Comparison of ENCODE assay signal across 1 cellular context in genomic region chr16:85240982-85241924, GRCh38.
TF ChIP-seq lines count a peak whose summit lies in the region.

No MANE protein-coding gene starts in this region.

TF ChIP-seq in H1, 55 proteins besides CTCF, POLR2A, EP300 and RAD21:
- no peak for TF ChIP-seq CREB1 (IDR thresholded peaks at IDR 0.05)
- TF ChIP-seq SUZ12 (IDR thresholded peaks at IDR 0.05; ENCODE audit: low read length) = no peak
- no peak for TF ChIP-seq MAFK (IDR thresholded peaks at IDR 0.05; ENCODE audit: low read depth, low read length)
- no peak for TF ChIP-seq HDAC2 (IDR thresholded peaks at IDR 0.05; ENCODE audit: borderline replicate concordance in 1 of 2, low read depth in 2 of 2, low read length in 2 of 2)
- no peak for TF ChIP-seq TAF7 (optimal IDR thresholded peaks at IDR 0.05; ENCODE audit: borderline replicate concordance, low read depth, low read length)
- no peak for TF ChIP-seq MAX (IDR thresholded peaks at IDR 0.05)
- TF ChIP-seq ATF3 (IDR thresholded peaks at IDR 0.05; ENCODE audit: insufficient read depth, low read depth, low read length) = no peak
- TF ChIP-seq HDAC6 (IDR thresholded peaks at IDR 0.05; ENCODE audit: low read depth, low read length) = no peak
- no peak for TF ChIP-seq TBP (IDR thresholded peaks at IDR 0.05; ENCODE audit: low read depth, low read length)
- no peak for TF ChIP-seq PHF8 (conservative IDR thresholded peaks at IDR 0.05; ENCODE audit: low read depth, low read length)
- TF ChIP-seq FOSL1 (IDR thresholded peaks at IDR 0.05; ENCODE audit: insufficient read depth, low read depth, low read length) = no peak
- TF ChIP-seq POU5F1 (IDR thresholded peaks at IDR 0.05; ENCODE audit: low read depth, low read length) = no peak
- TF ChIP-seq SP4 (IDR thresholded peaks at IDR 0.05; ENCODE audit: low read length) = no peak
- TF ChIP-seq CBX5 (IDR thresholded peaks at IDR 0.05; ENCODE audit: low read depth, low read length) = no peak
- TF ChIP-seq USF2 (IDR thresholded peaks at IDR 0.05; ENCODE audit: low read length) = no peak
- TF ChIP-seq CTBP2 (IDR thresholded peaks at IDR 0.05; ENCODE audit: borderline replicate concordance, insufficient read depth, insufficient read length, low read length) = no peak
- TF ChIP-seq KDM1A (IDR thresholded peaks at IDR 0.05; ENCODE audit: borderline replicate concordance, low read length) = no peak
- no peak for TF ChIP-seq E2F6 (IDR thresholded peaks at IDR 0.05)
